ENCODE assay signal across 8 cellular contexts in genomic region chr20:53152228-53152627, GRCh38.
"Had no signal": no experiment of that assay in that cellular context is flagged by ENCODE, and none has a peak within 500 bp of the region (broad histone marks: within the 10 kb centered on the region; RNA-seq: fewer than 3 reads in every experiment).

No MANE protein-coding gene starts in this region.

- H3K4me2 ChIP-seq: GM23338 had no signal

- H3K27ac ChIP-seq: HL-60 had no signal

- ATAC-seq: GM23338 had no signal

- H2AFZ ChIP-seq: GM23338 had no signal

- FAIRE-seq: H1, H54 had no signal

- H3K4me3 ChIP-seq: GM23338 had no signal

- DNase-seq: H9, HCEC 1CT, HFFc6, KG1 had no signal
